In the genomic region with DNA sequence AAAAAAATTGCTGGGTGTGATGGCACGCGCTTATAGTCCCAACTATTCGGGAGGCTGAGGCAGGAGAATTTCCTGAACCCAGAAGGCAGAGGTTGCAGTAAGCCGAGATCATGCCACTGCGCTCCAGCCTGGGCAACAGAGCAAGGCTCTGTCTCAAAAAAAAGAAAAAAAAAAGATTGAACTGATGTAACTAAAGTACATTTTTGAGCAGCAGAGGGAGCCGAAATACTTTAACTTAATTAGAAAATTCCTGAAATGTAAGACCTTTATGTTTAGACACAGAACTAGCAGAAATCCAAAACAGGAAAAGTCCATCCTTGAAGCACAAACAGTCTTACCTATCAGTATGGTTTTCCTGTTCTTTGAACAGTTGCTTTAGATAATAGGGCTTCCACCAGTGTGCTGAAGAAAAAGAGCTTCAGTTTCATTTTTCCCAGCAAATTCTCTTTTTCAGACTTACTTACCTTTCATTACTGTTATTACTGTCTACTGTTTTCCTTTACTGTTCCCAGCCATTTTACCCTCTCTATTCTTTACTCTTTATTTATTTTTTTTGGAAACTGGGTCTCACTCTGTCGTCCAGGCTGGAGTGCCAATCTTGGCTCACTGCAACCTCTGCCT, we compare ENCODE assay signal across 8 cellular contexts. TPM values are rescaled to one million over a fixed set of nuclear protein-coding genes. Genes with fewer than 3 reads are reported as not detected.
A peak's percentile ranks its signal among the peaks of the same experiment; 100 is the strongest.
DNase-seq lines count a peak whose midpoint lies in the region; ATAC-seq and TF ChIP-seq lines count a peak whose summit lies in the region.

No MANE protein-coding gene starts in this region.

- H3K27me3 ChIP-seq in heart left ventricle: no peaks in the 10 kb centered on the region
- no peaks in the 10 kb centered on the region for H3K27me3 ChIP-seq in right cardiac atrium (ENCODE audit: control insufficient read depth, insufficient read depth)
- no peaks in the 10 kb centered on the region for H3K27me3 ChIP-seq in PC-3 (ENCODE audit: low read length)
- H3K27me3 ChIP-seq in esophagus muscularis mucosa: no peaks in the 10 kb centered on the region
- no peaks in the 10 kb centered on the region for H3K27me3 ChIP-seq in spleen (replicated peaks in 1 of 7)

- ATAC-seq in heart left ventricle (no peak), right cardiac atrium (no peak), PC-3 (0 out of 2 replicates have a peak, but pooled peaks have one; percentile 13), GM21447 (IDR thresholded peaks at IDR 0.05; ENCODE audit: unreplicated experiment) (no peak)

- H3K9me3 ChIP-seq in heart left ventricle: no peaks in the 10 kb centered on the region
- H3K9me3 ChIP-seq in right cardiac atrium (ENCODE audit: control insufficient read depth, low read length): no peaks in the 10 kb centered on the region
- no peaks in the 10 kb centered on the region for H3K9me3 ChIP-seq in PC-3 (ENCODE audit: low read length)
- no peaks in the 10 kb centered on the region for H3K9me3 ChIP-seq in esophagus muscularis mucosa
- no peaks in the 10 kb centered on the region for H3K9me3 ChIP-seq in spleen

- WGBS in heart left ventricle, 4 donors: 83 to 86% (median 85%) methylated on average over 7 of the region's 7 CpGs
- 69% methylated on average over 7 of the region's 7 CpGs for WGBS in right cardiac atrium
- WGBS in esophagus muscularis mucosa: 71% methylated on average over 7 of the region's 7 CpGs
- WGBS in spleen, 5 donors: 66 to 81% (median 75%) methylated on average over 7 of the region's 7 CpGs

- no peak for TF ChIP-seq EP300 in esophagus muscularis mucosa (IDR thresholded peaks at IDR 0.05)

- no peak overlapping the region for H2AFZ ChIP-seq in PC-3 (ENCODE audit: low read length)

- no peak overlapping the region for H3K9ac ChIP-seq in PC-3 (ENCODE audit: low read length)

- TF ChIP-seq CTCF in heart left ventricle (IDR thresholded peaks at IDR 0.05): peak in 7 of 12 donors; percentile 22 to 41 (median 29)
- TF ChIP-seq CTCF in PC-3 (conservative IDR thresholded peaks at IDR 0.05; ENCODE audit: low read depth, low read length): peak; percentile 36; the same call in 1 of the 2 replicates
- peak; percentile 35 to 53 (median 42) for TF ChIP-seq CTCF in esophagus muscularis mucosa (IDR thresholded peaks at IDR 0.05)
- peak in 7 of 11 experiments; percentile 9 to 59 (median 23) for TF ChIP-seq CTCF in spleen (IDR thresholded peaks at IDR 0.05 in 8 of 11, conservative IDR thresholded peaks at IDR 0.05 in 3 of 11)

- intact Hi-C loops in heart left ventricle (cut with DNase I): loop anchor here in 6 of 10 donors (1.0 to 10.0 kb wide), 5 partner anchors 225 to 255 kb away; no protein-coding TSS in a partner anchor
- intact Hi-C loops in right cardiac atrium (cut with DNase I): loop anchor here in 2 of 4 donors (10.0 kb wide), 2 partner anchors 248 to 258 kb away; no protein-coding TSS in a partner anchor
- intact Hi-C loops in PC-3 (cut with micrococcal nuclease): loop anchor here (1.0 to 10.0 kb wide), 2 partner anchors 228 to 254 kb away; no protein-coding TSS in a partner anchor
- intact Hi-C loops in esophagus muscularis mucosa (cut with DNase I): no loop called here
- intact Hi-C loops in spleen (cut with DNase I; ENCODE audit: low total_unique reads): loop anchor here (10.0 kb wide), 1 partner anchor 228 kb away; no protein-coding TSS in a partner anchor

- no peak for TF ChIP-seq POLR2A in heart left ventricle (IDR thresholded peaks at IDR 0.05)
- no peak for TF ChIP-seq POLR2A in esophagus muscularis mucosa (IDR thresholded peaks at IDR 0.05; ENCODE audit: low read depth)
- no peak for TF ChIP-seq POLR2A in spleen (IDR thresholded peaks at IDR 0.05)

- H3K27ac ChIP-seq in heart left ventricle (no peak overlapping the region), right cardiac atrium (ENCODE audit: low read length) (no peak overlapping the region), PC-3 (ENCODE audit: low read length) (no peak overlapping the region), esophagus muscularis mucosa (replicated peaks in 1 of 4) (no peak overlapping the region), spleen (peak overlapping the region in 5 of 8 donors; percentile 9 to 43 (median 35))

- DNase-seq in heart left ventricle (no peak), right cardiac atrium (no peak), PC-3 (peak; percentile 51), esophagus muscularis mucosa (ENCODE audit: extremely low spot score) (no peak), spleen (no peak), NCI-H146 (lab: John Stamatoyannopoulos, UW) (no peak), cerebellum (ENCODE audit: low spot score) (no peak)

- H3K4me1 ChIP-seq in heart left ventricle (peaks cover 0 to 20% (median 11%) of the 10 kb centered on the region in 12 donors), right cardiac atrium (ENCODE audit: control insufficient read depth, insufficient read depth, low read length) (no peaks in the 10 kb centered on the region), PC-3 (ENCODE audit: insufficient read depth, low read length) (no peaks in the 10 kb centered on the region), esophagus muscularis mucosa (peaks cover 6 to 23% (median 14%) of the 10 kb centered on the region in 4 donors), spleen (peaks cover 9 to 56% (median 33%) of the 10 kb centered on the region in 6 donors)

- H4K20me1 ChIP-seq in PC-3 (ENCODE audit: low read length): no peaks in the 10 kb centered on the region

- no peak overlapping the region for H3K4me2 ChIP-seq in PC-3 (ENCODE audit: low read length)

- no TSS peak for BruUV-seq in PC-3 (replicated peaks; lab: Mats Ljungman, UMichigan)

- CTCF ChIA-PET in PC-3 (lab: Charles Lee): no interaction called here

- H3K4me3 ChIP-seq in heart left ventricle (no peak overlapping the region), right cardiac atrium (ENCODE audit: low read length) (no peak overlapping the region), PC-3 (ENCODE audit: low read length) (no peak overlapping the region), esophagus muscularis mucosa (no peak overlapping the region), spleen (no peak overlapping the region)

- H3F3A ChIP-seq in PC-3 (ENCODE audit: low read length, unreplicated experiment): no peaks in the 10 kb centered on the region

- no peaks in the 10 kb centered on the region for H3K79me2 ChIP-seq in PC-3 (ENCODE audit: low read length)

- POLR2A ChIA-PET in PC-3 (lab: Charles Lee; ENCODE audit: unreplicated experiment): no interaction called here

- H3K36me3 ChIP-seq in heart left ventricle: peaks cover 0 to 80% (median 61%) of the 10 kb centered on the region in 9 donors
- peaks cover 6% of the 10 kb centered on the region; the same call in 1 of the 2 replicates for H3K36me3 ChIP-seq in PC-3 (ENCODE audit: low read depth, low read length)
- peaks cover 13 to 67% (median 52%) of the 10 kb centered on the region in 4 donors for H3K36me3 ChIP-seq in esophagus muscularis mucosa
- H3K36me3 ChIP-seq in spleen: peaks cover 2 to 87% (median 40%) of the 10 kb centered on the region in 6 donors

- no peaks in the 10 kb centered on the region for H3K9me2 ChIP-seq in PC-3 (replicated peaks; ENCODE audit: low read length)

RNA-seq across cellular contexts. Expression of gene ZNF609, which starts 33.4 kb away (rescaled TPM):
- 10 to 100 TPM; 12.2 to 24.5 (median 17.2) TPM for total RNA-seq in heart left ventricle
- polyA plus RNA-seq in heart left ventricle: 10 to 100 TPM in 1 of 2 donors, 1 to 10 TPM in 1; 5.8 to 13.4 TPM
- 10 to 100 TPM; 21.9 to 23.9 (median 22.8) TPM for total RNA-seq in right cardiac atrium
- 8.4 TPM for polyA plus RNA-seq in right cardiac atrium
- 9.9 and 15.4 TPM in 2 replicates for total RNA-seq in PC-3 (2014; rRNA removed)
- 10 to 100 TPM; 38.3 to 53.7 (median 45.3) TPM for total RNA-seq in esophagus muscularis mucosa
- total RNA-seq in spleen: 10 to 100 TPM; 35.8 to 55.7 (median 43.9) TPM
- polyA plus RNA-seq in spleen: 1 to 10 TPM; 2.4 to 6.9 (median 2.9) TPM
- 37.7 TPM for total RNA-seq in cerebellum

RNA-seq across cellular contexts. Expression of gene TRIP4, which starts 39.3 kb away (rescaled TPM):
- total RNA-seq in heart left ventricle (10 to 100 TPM in 8 of 9 donors, 1 to 10 TPM in 1; 5.9 to 22.7 (median 15.1) TPM), right cardiac atrium (10 to 100 TPM; 15.2 to 20.1 (median 19.0) TPM), PC-3 (2014; rRNA removed) (6.0 and 11.9 TPM in 2 replicates), esophagus muscularis mucosa (10 to 100 TPM in 3 of 4 donors, 1 to 10 TPM in 1; 9.9 to 13.2 (median 11.8) TPM), spleen (10 to 100 TPM; 18.2 to 31.9 (median 25.6) TPM), cerebellum (18.3 TPM)
- polyA plus RNA-seq in heart left ventricle (10 to 100 TPM; 10.9 to 17.6 TPM), right cardiac atrium (11.7 TPM), spleen (10 to 100 TPM; 17.3 to 27.6 (median 20.0) TPM)

RNA-seq across cellular contexts. Expression of gene PCLAF, which starts 45.7 kb away (rescaled TPM):
- total RNA-seq in heart left ventricle: 1 to 10 TPM in 1 of 9 donors, under 1 TPM in 4, not detected in 4; 0.14 to 4.8 (median 0.60) TPM
- polyA plus RNA-seq in heart left ventricle: 1 to 10 TPM in 1 of 2 donors, not detected in 1; 1.3 TPM
- 1 to 10 TPM in 2 of 4 donors, not detected in 2; 1.0 TPM for total RNA-seq in right cardiac atrium
- 0.57 TPM for polyA plus RNA-seq in right cardiac atrium
- total RNA-seq in PC-3 (2014; rRNA removed): 34.7 and 52.4 TPM in 2 replicates
- total RNA-seq in esophagus muscularis mucosa: not detected
- 10 to 100 TPM in 1 of 7 donors, 1 to 10 TPM in 6; 1.7 to 11.0 (median 5.8) TPM for total RNA-seq in spleen
- 10 to 100 TPM; 12.3 to 83.3 (median 26.5) TPM for polyA plus RNA-seq in spleen
- total RNA-seq in cerebellum: 21.1 TPM

Comparison
In these comparisons a context has a peak if more than half of its experiments do, and no peak if none do; other contexts are left out.
1. H3K27ac ChIP-seq: peak in spleen (5 of 8); none in heart left ventricle (0 of 12), right cardiac atrium (single experiment), PC-3 (single experiment) and esophagus muscularis mucosa (0 of 4).
2. Peak in every context shown above with its lines, with median percentiles within 50 percentile points of each other: CTCF ChIP-seq.